ENCODE assay signal across 32 cellular contexts in genomic region chr2:165009466-165009865, GRCh38. TPM values are rescaled to one million over a fixed set of nuclear protein-coding genes. Genes with fewer than 3 reads are reported as not detected.
DNase-seq lines count a peak whose midpoint lies in the region; ATAC-seq and TF ChIP-seq lines count a peak whose summit lies in the region.
"Had no signal": no experiment of that assay in that cellular context is flagged by ENCODE, and none has a peak within 500 bp of the region (broad histone marks: within the 10 kb centered on the region; RNA-seq: fewer than 3 reads in every experiment).

No MANE protein-coding gene starts in this region.

- no TSS peak for BruUV-seq in MCF 10A (replicated peaks; lab: Mats Ljungman, UMichigan)

- H3K4me3 ChIP-seq in breast epithelium = no peak overlapping the region
- no peak overlapping the region for H3K4me3 ChIP-seq in esophagus squamous epithelium
- H3K4me3 ChIP-seq: body of pancreas, gastrocnemius medialis, GM12878, ovary had no signal

- H3K27me3 ChIP-seq in breast epithelium (no peaks in the 10 kb centered on the region), esophagus squamous epithelium (no peaks in the 10 kb centered on the region)
- H3K27me3 ChIP-seq: body of pancreas, gastrocnemius medialis, ovary had no signal

- H3K36me3 ChIP-seq in breast epithelium (no peaks in the 10 kb centered on the region), esophagus squamous epithelium (no peaks in the 10 kb centered on the region)
- H3K36me3 ChIP-seq: gastrocnemius medialis, ovary, WERI-Rb-1 had no signal

- no peaks in the 10 kb centered on the region for H3K36me3 Mint-ChIP-seq in MCF 10A (ENCODE audit: insufficient read depth, unreplicated experiment)
- H3K36me3 Mint-ChIP-seq: CD4-positive, CD25-positive, alpha-beta regulatory T cell; natural killer cell treated with Interleukin-12 subunit alpha and Interleukin-12 subunit beta and Interleukin-15 and Interleukin-18, amount 100 ng/mL, for 72 hours; stimulated activated memory B cell treated with anti-CD40 and anti-IgM and Interleukin-4, amounts not matched to agents 10 μg/mL and 1 μg/mL and 100 μg/mL, for 72 hours had no signal

- POLR2A ChIA-PET in MCF 10A (lab: Yijun Ruan, JAX) = no interaction called here

- H3K27ac Mint-ChIP-seq in MCF 10A (ENCODE audit: low read depth, unreplicated experiment) = no peak overlapping the region
- H3K27ac Mint-ChIP-seq: activated CD4-positive, alpha-beta T cell treated with anti-CD3 and anti-CD28 coated beads, Interleukin-2, amount 10 ng/mL, durations not matched to agents 24 days and 14 days; activated naive CD8-positive, alpha-beta T cell treated with anti-CD3 and anti-CD28 coated beads, Interleukin-2, amount 50 U/mL, for 24 hours; activated T-cell treated with anti-CD3 and anti-CD28 coated beads, Interleukin-2, amount 50 U/mL, for 24 hours; CD4-positive, CD25-positive, alpha-beta regulatory T cell; HFFc6; natural killer cell treated with Interleukin-12 subunit alpha and Interleukin-12 subunit beta and Interleukin-15 and Interleukin-18, amount 100 ng/mL, for 72 hours; stimulated activated memory B cell treated with anti-CD40 and anti-IgM and Interleukin-4, amounts not matched to agents 10 μg/mL and 1 μg/mL and 100 μg/mL, for 72 hours had no signal

- DNase-seq in breast epithelium (ENCODE audit: low spot score in 2 of 2) = no peak
- no peak for DNase-seq in MCF 10A (ENCODE audit: unreplicated experiment)
- no peak for DNase-seq in esophagus squamous epithelium (lab: John Stamatoyannopoulos, UW)
- peak; percentile 78 for DNase-seq in kidney glomerular epithelial cell (lab: John Stamatoyannopoulos, UW)
- no peak for DNase-seq in SW 1271 (lab: John Stamatoyannopoulos, UW)
- no peak for DNase-seq in activated CD4-positive, CD25-positive, alpha-beta regulatory T cell (lab: John Stamatoyannopoulos, UW)
- DNase-seq: 8988T; activated CD4-positive, alpha-beta T cell treated with anti-CD3 and anti-CD28 coated beads, Interleukin-2, amount 10 ng/mL, durations not matched to agents 24 days and 14 days; activated gamma-delta T cell treated with Interleukin-2 at 50 U/mL for 16 hours; activated naive CD8-positive, alpha-beta T cell treated with anti-CD3 and anti-CD28 coated beads, Interleukin-2, amount 50 U/mL, for 24 hours; activated T-cell treated with anti-CD3 and anti-CD28 coated beads, Interleukin-2, amount 50 U/mL, for 24 hours; CD4-positive, CD25-positive, alpha-beta regulatory T cell; gastrocnemius medialis; HFFc6; hippocampal formation; Kasumi-1; MV-4-11; NCI-H146; NCI-H510A; ovary; right cardiac atrium; Right ventricle myocardium superior; stimulated activated CD4-positive, alpha-beta T cell treated with anti-CD3 and anti-CD28 coated beads, Interleukin-12 subunit alpha, Interleukin-12 subunit beta, amount 100 ng/mL, for 4 hours; stimulated activated CD4-positive, alpha-beta T cell treated with anti-CD3 and anti-CD28 coated beads, Interleukin-4, amount 100 ng/mL, for 24 hours; WERI-Rb-1 had no signal

- TF ChIP-seq POLR2A in breast epithelium (IDR thresholded peaks at IDR 0.05) (no peak), esophagus squamous epithelium (IDR thresholded peaks at IDR 0.05) (no peak)

- H3K9me3 ChIP-seq in breast epithelium (no peaks in the 10 kb centered on the region), esophagus squamous epithelium (no peaks in the 10 kb centered on the region)
- H3K9me3 ChIP-seq: body of pancreas, gastrocnemius medialis, ovary had no signal

- H3K4me1 ChIP-seq in breast epithelium = no peaks in the 10 kb centered on the region
- H3K4me1 ChIP-seq in esophagus squamous epithelium = peaks cover 4 to 30% (median 11%) of the 10 kb centered on the region in 3 donors
- H3K4me1 ChIP-seq: gastrocnemius medialis had no signal

- CTCF ChIA-PET in MCF 10A (lab: Yijun Ruan, JAX) = interaction anchor here (1.1 kb wide), 1 partner anchor 17 kb away, joined by 3 read pairs; no protein-coding TSS in a partner anchor

- H3K4me3 Mint-ChIP-seq in MCF 10A (ENCODE audit: unreplicated experiment) = no peak overlapping the region
- H3K4me3 Mint-ChIP-seq: activated CD4-positive, alpha-beta T cell treated with anti-CD3 and anti-CD28 coated beads, Interleukin-2, amount 10 ng/mL, durations not matched to agents 24 days and 14 days; activated naive CD8-positive, alpha-beta T cell treated with anti-CD3 and anti-CD28 coated beads, Interleukin-2, amount 50 U/mL, for 24 hours; activated T-cell treated with anti-CD3 and anti-CD28 coated beads, Interleukin-2, amount 50 U/mL, for 24 hours; CD4-positive, CD25-positive, alpha-beta regulatory T cell; HFFc6; natural killer cell treated with Interleukin-12 subunit alpha and Interleukin-12 subunit beta and Interleukin-15 and Interleukin-18, amount 100 ng/mL, for 72 hours; stimulated activated memory B cell treated with anti-CD40 and anti-IgM and Interleukin-4, amounts not matched to agents 10 μg/mL and 1 μg/mL and 100 μg/mL, for 72 hours had no signal

- peaks cover 51% of the 10 kb centered on the region for H3K27me3 Mint-ChIP-seq in MCF 10A (ENCODE audit: insufficient read depth, unreplicated experiment)

- no peak for TF ChIP-seq CTCF in breast epithelium (IDR thresholded peaks at IDR 0.05)
- TF ChIP-seq CTCF in MCF 10A (IDR thresholded peaks at IDR 0.05; ENCODE audit: unreplicated experiment) = no peak
- no peak for TF ChIP-seq CTCF in esophagus squamous epithelium (IDR thresholded peaks at IDR 0.05)

- H3K9me3 Mint-ChIP-seq in MCF 10A (ENCODE audit: unreplicated experiment) = no peaks in the 10 kb centered on the region
- H3K9me3 Mint-ChIP-seq: activated CD4-positive, alpha-beta T cell treated with anti-CD3 and anti-CD28 coated beads, Interleukin-2, amount 10 ng/mL, durations not matched to agents 24 days and 14 days; activated naive CD8-positive, alpha-beta T cell treated with anti-CD3 and anti-CD28 coated beads, Interleukin-2, amount 50 U/mL, for 24 hours; activated T-cell treated with anti-CD3 and anti-CD28 coated beads, Interleukin-2, amount 50 U/mL, for 24 hours; HFFc6; natural killer cell treated with Interleukin-12 subunit alpha and Interleukin-12 subunit beta and Interleukin-15 and Interleukin-18, amount 100 ng/mL, for 72 hours; stimulated activated memory B cell treated with anti-CD40 and anti-IgM and Interleukin-4, amounts not matched to agents 10 μg/mL and 1 μg/mL and 100 μg/mL, for 72 hours had no signal

- H3K27ac ChIP-seq in breast epithelium (peak overlapping the region; percentile 33 to 70), esophagus squamous epithelium (peak overlapping the region in 3 of 4 donors; percentile 8 to 70 (median 54))
- H3K27ac ChIP-seq: gastrocnemius medialis, HL-60, ovary, WERI-Rb-1 had no signal

- ATAC-seq in HG03097 (IDR thresholded peaks at IDR 0.05; ENCODE audit: low FRiP score, unreplicated experiment) (no peak), HG03139 (IDR thresholded peaks at IDR 0.05; ENCODE audit: unreplicated experiment) (no peak)
- ATAC-seq: activated naive CD8-positive, alpha-beta T cell treated with anti-CD3 and anti-CD28 coated beads, Interleukin-2, amount 50 U/mL, for 24 hours; gastrocnemius medialis; GM12878; natural killer cell treated with Interleukin-12 subunit alpha and Interleukin-12 subunit beta and Interleukin-15 and Interleukin-18, amount 100 ng/mL, for 72 hours; right cardiac atrium; stimulated activated memory B cell treated with anti-CD40 and anti-IgM and Interleukin-4, amounts not matched to agents 10 μg/mL and 1 μg/mL and 100 μg/mL, for 72 hours had no signal

- H3K4me1 Mint-ChIP-seq in MCF 10A (ENCODE audit: insufficient read depth, unreplicated experiment) = peaks cover 5% of the 10 kb centered on the region
- H3K4me1 Mint-ChIP-seq: activated CD4-positive, alpha-beta T cell treated with anti-CD3 and anti-CD28 coated beads, Interleukin-2, amount 10 ng/mL, durations not matched to agents 24 days and 14 days; CD4-positive, CD25-positive, alpha-beta regulatory T cell had no signal

- 24 to 32% methylated on average over 1 of the region's 1 CpG for WGBS in esophagus squamous epithelium, 2 donors

- intact Hi-C loops in breast epithelium (cut with DNase I; ENCODE audit: low total_unique reads) = no loop called here
- intact Hi-C loops in MCF 10A (cut with micrococcal nuclease) = no loop called here
- intact Hi-C loops in esophagus squamous epithelium (cut with DNase I) = no loop called here

RNA-seq across cellular contexts. Expression of gene SLC38A11, which starts 54.1 kb away (rescaled TPM):
- total RNA-seq in breast epithelium (1 to 10 TPM in 2 of 3 donors, not detected in 1; 2.2 to 6.7 TPM), MCF 10A (2022) (not detected in 2 replicates), esophagus squamous epithelium (1 to 10 TPM in 1 of 4 donors, under 1 TPM in 2, not detected in 1; 0.47 to 2.5 (median 0.66) TPM)
- total RNA-seq: activated CD4-positive, alpha-beta T cell treated with anti-CD3 and anti-CD28 coated beads, Interleukin-2, amount 10 ng/mL, durations not matched to agents 24 days and 14 days; CD4-positive, CD25-positive, alpha-beta regulatory T cell; GM12878; natural killer cell treated with Interleukin-12 subunit alpha and Interleukin-12 subunit beta and Interleukin-15 and Interleukin-18, amount 100 ng/mL, for 72 hours had no signal
